In the genomic region with DNA sequence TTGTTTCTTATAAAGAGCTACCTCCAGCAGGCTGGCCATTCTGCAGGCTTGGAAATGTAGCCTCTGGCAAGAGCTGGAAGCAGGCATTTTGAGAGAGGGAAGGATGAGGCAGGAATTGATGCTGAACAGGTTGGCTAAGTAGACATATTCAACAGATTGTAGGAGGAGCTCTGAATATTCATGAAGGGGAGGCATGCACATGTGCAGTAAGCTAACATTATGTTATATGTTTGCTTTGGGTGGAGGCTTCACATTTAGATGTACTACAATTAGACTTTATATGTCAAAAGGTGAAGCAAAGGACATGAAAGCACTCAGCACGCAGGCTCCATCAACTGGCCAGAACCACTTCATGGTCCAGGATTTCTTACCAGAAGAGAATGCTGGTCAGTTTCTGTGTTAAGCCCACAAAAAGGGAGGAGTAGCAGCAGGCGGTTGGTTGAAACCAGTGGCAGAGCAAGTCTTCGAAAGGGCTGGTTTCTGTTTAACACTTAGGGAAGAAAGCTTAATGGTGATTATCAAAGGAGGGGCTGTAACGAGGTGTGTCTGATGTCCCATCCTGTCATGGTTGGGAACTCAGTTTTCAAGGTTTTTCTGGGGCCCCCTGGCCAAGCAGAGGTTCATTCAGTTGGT, we compare ENCODE assay signal across 16 cellular contexts. TPM values are rescaled to one million over a fixed set of nuclear protein-coding genes. Genes with fewer than 3 reads are reported as not detected.
DNase-seq lines count a peak whose midpoint lies in the region; ATAC-seq and TF ChIP-seq lines count a peak whose summit lies in the region.
"Had no signal": no experiment of that assay in that cellular context is flagged by ENCODE, and none has a peak within 500 bp of the region (broad histone marks: within the 10 kb centered on the region; RNA-seq: fewer than 3 reads in every experiment).

No MANE protein-coding gene starts in this region.

- no peak overlapping the region for H3K14ac ChIP-seq in mesenchymal stem cell (ENCODE audit: low read length in 2 of 2)

- H3K4me3 Mint-ChIP-seq in natural killer cell: peak overlapping the region; percentile 45
- no peak overlapping the region for H3K4me3 Mint-ChIP-seq in natural killer cell treated with Interleukin-12 subunit alpha and Interleukin-12 subunit beta and Interleukin-15 and Interleukin-18, amount 100 ng/mL, for 72 hours

- H3K36me3 Mint-ChIP-seq in natural killer cell: no peaks in the 10 kb centered on the region
- H3K36me3 Mint-ChIP-seq in natural killer cell treated with Interleukin-12 subunit alpha and Interleukin-12 subunit beta and Interleukin-15 and Interleukin-18, amount 100 ng/mL, for 72 hours: no peaks in the 10 kb centered on the region

- H3K27me3 Mint-ChIP-seq in natural killer cell (ENCODE audit: low read depth in 2 of 2): no peaks in the 10 kb centered on the region
- no peaks in the 10 kb centered on the region for H3K27me3 Mint-ChIP-seq in natural killer cell treated with Interleukin-12 subunit alpha and Interleukin-12 subunit beta and Interleukin-15 and Interleukin-18, amount 100 ng/mL, for 72 hours

- H2AK5ac ChIP-seq in mesenchymal stem cell (ENCODE audit: low read length, severe bottlenecking): peak overlapping the region; percentile 41

- H3K4ac ChIP-seq in mesenchymal stem cell (ENCODE audit: low read depth in 1 of 2, low read length in 2 of 2): no peak overlapping the region

- ATAC-seq in natural killer cell (no peak), HG02973 (IDR thresholded peaks at IDR 0.05; ENCODE audit: unreplicated experiment) (no peak)
- no peak for ATAC-seq in natural killer cell treated with Interleukin-12 subunit alpha and Interleukin-12 subunit beta and Interleukin-15 and Interleukin-18, amount 100 ng/mL, for 72 hours

- H3K36me3 ChIP-seq in colonic mucosa: no peaks in the 10 kb centered on the region
- H3K36me3 ChIP-seq in mesenchymal stem cell (ENCODE audit: control insufficient read depth in 1 of 2, insufficient read depth in 2 of 2, low read depth in 1 of 2, low read length in 2 of 2): no peaks in the 10 kb centered on the region
- H3K36me3 ChIP-seq: Peyer's patch had no signal

- no peaks in the 10 kb centered on the region for H3K79me1 ChIP-seq in mesenchymal stem cell (replicated peaks; ENCODE audit: low read length, poor library complexity, severe bottlenecking)

- TF ChIP-seq CTCF in natural killer cell (IDR thresholded peaks at IDR 0.05) (no peak), colonic mucosa (IDR thresholded peaks at IDR 0.05) (no peak)

- intact Hi-C loops in natural killer cell (cut with micrococcal nuclease): loop anchor here (5.0 kb wide), 1 partner anchor 151 kb away; no protein-coding TSS in a partner anchor
- intact Hi-C loops in colonic mucosa (cut with DNase I): loop anchor here (2.0 kb wide), 2 partner anchors 73 to 117 kb away; no protein-coding TSS in a partner anchor

- no peak overlapping the region for H2BK120ac ChIP-seq in mesenchymal stem cell (ENCODE audit: low read depth, low read length)

- H3K27me3 ChIP-seq in colonic mucosa (no peaks in the 10 kb centered on the region), mesenchymal stem cell (ENCODE audit: control insufficient read depth in 1 of 2, insufficient read depth in 1 of 2, low read length in 2 of 2) (no peaks in the 10 kb centered on the region)
- H3K27me3 ChIP-seq: Peyer's patch had no signal

- H4K91ac ChIP-seq in mesenchymal stem cell (ENCODE audit: low read length): no peak overlapping the region

- H3K9ac ChIP-seq in colonic mucosa (ENCODE audit: low read depth in 2 of 2, low read length in 2 of 2) (no peak overlapping the region), mesenchymal stem cell (ENCODE audit: low read length) (no peak overlapping the region)

- H4K8ac ChIP-seq in mesenchymal stem cell (ENCODE audit: low read length): no peak overlapping the region

- peaks cover 21% of the 10 kb centered on the region in 2 donors for H3K4me1 Mint-ChIP-seq in natural killer cell
- peaks cover 17 to 18% of the 10 kb centered on the region in 2 donors for H3K4me1 Mint-ChIP-seq in natural killer cell treated with Interleukin-12 subunit alpha and Interleukin-12 subunit beta and Interleukin-15 and Interleukin-18, amount 100 ng/mL, for 72 hours (ENCODE audit: low read depth in 2 of 2)

- no peak for TF ChIP-seq POLR2A in erythroblast (IDR thresholded peaks at IDR 0.05; ENCODE audit: low read length)

- WGBS in mesenchymal stem cell: 90% methylated on average over 4 of the region's 4 CpGs

- H3K27ac ChIP-seq in colonic mucosa (no peak overlapping the region), mesenchymal stem cell (ENCODE audit: low read length, poor library complexity, severe bottlenecking) (no peak overlapping the region)
- H3K27ac ChIP-seq: Peyer's patch had no signal

- H3K18ac ChIP-seq in mesenchymal stem cell (ENCODE audit: low read depth in 1 of 2, low read length in 2 of 2): no peak overlapping the region

- H3K4me1 ChIP-seq in colonic mucosa: no peaks in the 10 kb centered on the region
- H3K4me1 ChIP-seq in mesenchymal stem cell (ENCODE audit: control insufficient read depth, insufficient read depth, low read depth, low read length): peaks cover 2% of the 10 kb centered on the region
- H3K4me1 ChIP-seq: Peyer's patch had no signal

- H2BK5ac ChIP-seq in mesenchymal stem cell (ENCODE audit: low read depth, low read length, poor library complexity, severe bottlenecking): no peak overlapping the region

- DNase-seq in natural killer cell: no peak
- DNase-seq in natural killer cell treated with Interleukin-12 subunit alpha and Interleukin-12 subunit beta and Interleukin-15 and Interleukin-18, amount 100 ng/mL, for 72 hours (ENCODE audit: low spot score): no peak
- peak; percentile 45 for DNase-seq in colonic mucosa
- DNase-seq in mesenchymal stem cell: no peak
- DNase-seq in erythroblast (lab: John Stamatoyannopoulos, UW): no peak
- no peak for DNase-seq in hippocampal formation (lab: John Stamatoyannopoulos, UW)
- DNase-seq: NCI-H1092 treated with DMSO at 0.1 percent for 48 hours, NCI-H1436, NCI-H187, NCI-H524, NCI-H774, Peyer's patch, SHP77 treated with DMSO at 0.1 percent for 48 hours had no signal

- H2BK12ac ChIP-seq in mesenchymal stem cell (ENCODE audit: low read length in 2 of 2): no peak overlapping the region

- H3K9me3 Mint-ChIP-seq in natural killer cell: no peaks in the 10 kb centered on the region
- H3K9me3 Mint-ChIP-seq in natural killer cell treated with Interleukin-12 subunit alpha and Interleukin-12 subunit beta and Interleukin-15 and Interleukin-18, amount 100 ng/mL, for 72 hours: no peaks in the 10 kb centered on the region

- no peak overlapping the region for H2BK15ac ChIP-seq in mesenchymal stem cell (ENCODE audit: low read depth, poor library complexity, severe bottlenecking)

- H3K23ac ChIP-seq in mesenchymal stem cell (ENCODE audit: low read length in 2 of 2): no peak overlapping the region

- peak overlapping the region; percentile 68 to 71 for H3K27ac Mint-ChIP-seq in natural killer cell
- H3K27ac Mint-ChIP-seq in natural killer cell treated with Interleukin-12 subunit alpha and Interleukin-12 subunit beta and Interleukin-15 and Interleukin-18, amount 100 ng/mL, for 72 hours: peak overlapping the region in 1 of 2 donors; percentile 75

- H2AFZ ChIP-seq in mesenchymal stem cell (ENCODE audit: low read depth, low read length): no peak overlapping the region

- H3K4me3 ChIP-seq in colonic mucosa: no peak overlapping the region
- no peak overlapping the region for H3K4me3 ChIP-seq in mesenchymal stem cell (ENCODE audit: insufficient read depth in 1 of 2, low read depth in 1 of 2, low read length in 2 of 2)
- H3K4me3 ChIP-seq: Peyer's patch had no signal

- no peaks in the 10 kb centered on the region for H3K9me3 ChIP-seq in colonic mucosa
- H3K9me3 ChIP-seq in mesenchymal stem cell (ENCODE audit: control insufficient read depth, low read length): no peaks in the 10 kb centered on the region
- H3K9me3 ChIP-seq: Peyer's patch had no signal

- H3K4me2 ChIP-seq in mesenchymal stem cell (ENCODE audit: low read length, poor library complexity, severe bottlenecking): no peak overlapping the region

RNA-seq across cellular contexts. Expression of a gene that starts 54.8 kb away (rescaled TPM):
- total RNA-seq in natural killer cell: not detected
- not detected for total RNA-seq in natural killer cell treated with Interleukin-12 subunit alpha and Interleukin-12 subunit beta and Interleukin-15 and Interleukin-18, amount 100 ng/mL, for 72 hours
- total RNA-seq in colonic mucosa: 10 to 100 TPM; 39.1 to 62.3 TPM
- not detected for polyA plus RNA-seq in mesenchymal stem cell (2013, experiment 1 of 2)
- not detected for polyA plus RNA-seq in mesenchymal stem cell (2013, experiment 2 of 2)
- total RNA-seq: G401 had no signal
- polyA plus RNA-seq: BJ had no signal

Comparison
In these comparisons a context has a peak if more than half of its experiments do, and no peak if none do; other contexts are left out.
1. RNA of a gene that starts 54.8 kb away (total RNA-seq): 39.1 to 62.3 TPM in colonic mucosa; not detected in natural killer cell and not detected in natural killer cell treated with Interleukin-12 subunit alpha and Interleukin-12 subunit beta and Interleukin-15 and Interleukin-18, amount 100 ng/mL, for 72 hours; every median in the first group is over 10 times any median in the second.